Comparison of ENCODE assay signal across 29 cellular contexts in the genomic region with DNA sequence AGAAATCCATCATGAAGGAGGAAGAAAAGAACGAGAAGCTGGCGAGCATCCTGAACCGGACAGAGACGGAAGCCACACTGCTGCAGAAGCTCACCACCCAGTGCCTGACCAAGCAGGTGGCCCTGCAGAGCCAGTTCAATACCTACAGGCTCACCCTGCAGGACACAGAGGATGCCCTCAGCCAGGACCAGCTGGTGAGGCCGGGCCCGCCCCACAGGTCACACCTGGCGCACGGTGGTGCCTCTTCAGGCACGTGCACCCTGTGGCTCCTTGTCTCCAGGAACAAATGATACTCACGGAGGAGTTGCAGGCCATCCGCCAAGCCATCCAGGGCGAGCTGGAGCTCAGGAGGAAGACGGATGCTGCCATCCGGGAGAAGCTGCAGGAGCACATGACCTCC.
"Had no signal": no experiment of that assay in that cellular context is flagged by ENCODE, and none has a peak within 500 bp of the region (broad histone marks: within the 10 kb centered on the region; RNA-seq: fewer than 3 reads in every experiment).

No MANE protein-coding gene starts in this region.

- H3K27me3 ChIP-seq: brain microvascular endothelial cell, cardiac muscle cell had no signal

- H3K36me3 ChIP-seq: brain microvascular endothelial cell, cardiac muscle cell, SJSA1 had no signal

- H3K36me3 Mint-ChIP-seq: activated naive CD8-positive, alpha-beta T cell treated with anti-CD3 and anti-CD28 coated beads for 36 hours had no signal

- H3K9me3 ChIP-seq: SJSA1, SK-N-SH had no signal

- ATAC-seq: activated T-cell treated with anti-CD3 and anti-CD28 coated beads, Interleukin-2, amount 50 U/mL, for 72 hours; activated T-helper 17 cell treated with anti-CD3 and anti-CD28 coated beads, Interleukin-2, amount 50 U/mL, for 72 hours; Panc1 had no signal

- H3K27ac Mint-ChIP-seq: activated CD4-positive, alpha-beta T cell treated with anti-CD3 and anti-CD28 coated beads, Interleukin-2, amount 10 ng/mL, durations not matched to agents 24 days and 14 days; activated CD8-positive, alpha-beta T cell treated with anti-CD3 and anti-CD28 coated beads for 36 hours; activated naive CD8-positive, alpha-beta T cell treated with anti-CD3 and anti-CD28 coated beads for 36 hours; activated T-cell treated with anti-CD3 and anti-CD28 coated beads, Interleukin-2, amount 50 U/mL, for 72 hours; activated T-helper 17 cell treated with anti-CD3 and anti-CD28 coated beads, Interleukin-2, amount 50 U/mL, for 72 hours; T-helper 1 cell treated with Interleukin-12 subunit alpha and Interleukin-12 subunit beta and Interleukin-4 antibody, amounts not matched to agents 30 μg/mL and 1 μg/mL, for 36 hours; T-helper 2 cell treated with Interferon-gamma antibody and Interleukin-4, amounts not matched to agents 5 μg/mL and 100 μg/mL, for 36 hours had no signal

- H3K27ac ChIP-seq: brain microvascular endothelial cell, cardiac muscle cell, SJSA1 had no signal

- H3K4me3 ChIP-seq: cardiac muscle cell, SJSA1 had no signal

- H3K4me3 Mint-ChIP-seq: activated CD4-positive, alpha-beta T cell treated with anti-CD3 and anti-CD28 coated beads, Interleukin-2, amount 10 ng/mL, durations not matched to agents 24 days and 14 days; activated CD8-positive, alpha-beta T cell treated with anti-CD3 and anti-CD28 coated beads for 36 hours; activated naive CD8-positive, alpha-beta T cell treated with anti-CD3 and anti-CD28 coated beads for 36 hours; activated T-cell treated with anti-CD3 and anti-CD28 coated beads, Interleukin-2, amount 50 U/mL, for 72 hours; activated T-helper 17 cell treated with anti-CD3 and anti-CD28 coated beads, Interleukin-2, amount 50 U/mL, for 72 hours; T-helper 1 cell treated with Interleukin-12 subunit alpha and Interleukin-12 subunit beta and Interleukin-4 antibody, amounts not matched to agents 30 μg/mL and 1 μg/mL, for 36 hours; T-helper 2 cell treated with Interferon-gamma antibody and Interleukin-4, amounts not matched to agents 5 μg/mL and 100 μg/mL, for 36 hours had no signal

- H3K27me3 Mint-ChIP-seq: activated CD4-positive, alpha-beta T cell treated with anti-CD3 and anti-CD28 coated beads, Interleukin-2, amount 10 ng/mL, durations not matched to agents 24 days and 14 days; activated CD8-positive, alpha-beta T cell treated with anti-CD3 and anti-CD28 coated beads for 36 hours had no signal

- DNase-seq: activated CD4-positive, alpha-beta T cell treated with anti-CD3 and anti-CD28 coated beads, Interleukin-2, amount 10 ng/mL, durations not matched to agents 24 days and 14 days; activated CD4-positive, alpha-beta T cell treated with anti-CD3 and anti-CD28 coated beads, Interleukin-2, amount 50 U/mL, for 4 hours; activated CD8-positive, alpha-beta T cell treated with anti-CD3 and anti-CD28 coated beads for 36 hours; activated effector memory CD4-positive, alpha-beta T cell treated with anti-CD3 and anti-CD28 coated beads, Interleukin-2, amount 50 U/mL, for 16 hours; activated naive CD4-positive, alpha-beta T cell; activated naive CD4-positive, alpha-beta T cell treated with anti-CD3 and anti-CD28 coated beads, Interleukin-2, amount 50 U/mL, for 16 hours; activated naive CD8-positive, alpha-beta T cell treated with anti-CD3 and anti-CD28 coated beads for 36 hours; activated T-cell treated with anti-CD3 and anti-CD28 coated beads, Interleukin-2, amount 50 U/mL, for 1 hour; activated T-cell treated with anti-CD3 and anti-CD28 coated beads, Interleukin-2, amount 50 U/mL, for 72 hours; amniotic stem cell; aorta; brain microvascular endothelial cell; cerebellar nuclear complex; NCI-H1105; NCI-H1417 treated with DMSO at 0.1 percent for 48 hours; NCI-H1694 treated with DMSO at 0.1 percent for 48 hours; NCI-H2029; NCI-H2171; NCI-H226; NCI-H446 treated with DMSO at 0.1 percent for 48 hours; NCI-H524 treated with DMSO at 0.1 percent for 48 hours; SHP77 treated with DMSO at 0.1 percent for 48 hours; SK-N-SH had no signal

- H3K9me3 Mint-ChIP-seq: activated CD4-positive, alpha-beta T cell treated with anti-CD3 and anti-CD28 coated beads, Interleukin-2, amount 10 ng/mL, durations not matched to agents 24 days and 14 days; activated CD8-positive, alpha-beta T cell treated with anti-CD3 and anti-CD28 coated beads for 36 hours; activated naive CD8-positive, alpha-beta T cell treated with anti-CD3 and anti-CD28 coated beads for 36 hours; activated T-cell treated with anti-CD3 and anti-CD28 coated beads, Interleukin-2, amount 50 U/mL, for 72 hours; activated T-helper 17 cell treated with anti-CD3 and anti-CD28 coated beads, Interleukin-2, amount 50 U/mL, for 72 hours; T-helper 1 cell treated with Interleukin-12 subunit alpha and Interleukin-12 subunit beta and Interleukin-4 antibody, amounts not matched to agents 30 μg/mL and 1 μg/mL, for 36 hours; T-helper 2 cell treated with Interferon-gamma antibody and Interleukin-4, amounts not matched to agents 5 μg/mL and 100 μg/mL, for 36 hours had no signal

- H3K4me1 Mint-ChIP-seq: activated T-helper 17 cell treated with anti-CD3 and anti-CD28 coated beads, Interleukin-2, amount 50 U/mL, for 72 hours had no signal
